ENCODE assay signal across 20 cellular contexts in the genomic region with DNA sequence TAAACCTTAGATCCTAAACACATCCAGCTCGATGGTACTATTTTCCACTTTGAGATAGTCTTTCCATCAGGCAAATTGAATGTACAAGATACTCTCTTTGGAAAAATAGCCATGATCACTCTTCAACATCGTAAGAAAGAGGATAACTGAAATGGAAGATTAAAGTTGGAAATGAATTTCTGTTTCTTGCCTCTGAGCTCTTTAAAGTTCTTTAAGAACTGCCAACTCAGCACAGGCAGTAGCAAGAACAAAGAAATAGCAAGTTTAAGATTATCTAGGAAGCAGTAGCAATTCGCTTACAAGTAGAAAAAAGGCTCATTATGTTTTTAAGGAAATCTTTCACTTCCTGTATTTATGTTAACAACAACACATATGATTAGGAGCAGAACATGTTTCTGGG.
"Had no signal": no experiment of that assay in that cellular context is flagged by ENCODE, and none has a peak within 500 bp of the region (broad histone marks: within the 10 kb centered on the region; RNA-seq: fewer than 3 reads in every experiment).

No MANE protein-coding gene starts in this region.

- H3K9me3 Mint-ChIP-seq: activated CD4-positive, alpha-beta memory T cell treated with anti-CD3 and anti-CD28 coated beads for 36 hours; activated CD4-positive, alpha-beta T cell treated with anti-CD3 and anti-CD28 coated beads, Interleukin-2, amount 10 ng/mL, durations not matched to agents 7 days and 5 days; activated naive CD4-positive, alpha-beta T cell treated with anti-CD3 and anti-CD28 coated beads for 36 hours; activated T-cell treated with anti-CD3 and anti-CD28 coated beads, Interleukin-2, amount 50 U/mL, for 4 hours had no signal

- H3K4me1 Mint-ChIP-seq: activated CD4-positive, alpha-beta T cell treated with anti-CD3 and anti-CD28 coated beads, Interleukin-2, amount 10 ng/mL, durations not matched to agents 7 days and 5 days had no signal

- H3K4me3 Mint-ChIP-seq: activated CD4-positive, alpha-beta memory T cell treated with anti-CD3 and anti-CD28 coated beads for 36 hours; activated CD4-positive, alpha-beta T cell treated with anti-CD3 and anti-CD28 coated beads, Interleukin-2, amount 10 ng/mL, durations not matched to agents 7 days and 5 days; activated naive CD4-positive, alpha-beta T cell treated with anti-CD3 and anti-CD28 coated beads for 36 hours; activated naive CD8-positive, alpha-beta T cell; activated T-cell treated with anti-CD3 and anti-CD28 coated beads, Interleukin-2, amount 50 U/mL, for 4 hours had no signal

- H3K9me3 ChIP-seq: Peyer's patch had no signal

- H3K27ac Mint-ChIP-seq: activated CD4-positive, alpha-beta memory T cell treated with anti-CD3 and anti-CD28 coated beads for 36 hours; activated CD4-positive, alpha-beta T cell treated with anti-CD3 and anti-CD28 coated beads, Interleukin-2, amount 10 ng/mL, durations not matched to agents 7 days and 5 days; activated naive CD4-positive, alpha-beta T cell treated with anti-CD3 and anti-CD28 coated beads for 36 hours; activated naive CD8-positive, alpha-beta T cell had no signal

- H3K4me3 ChIP-seq: Peyer's patch had no signal

- DNase-seq: activated CD4-positive, alpha-beta memory T cell treated with anti-CD3 and anti-CD28 coated beads for 36 hours; activated CD4-positive, alpha-beta T cell treated with anti-CD3 and anti-CD28 coated beads, Interleukin-2, amount 10 ng/mL, durations not matched to agents 7 days and 5 days; activated CD4-positive, CD25-positive, alpha-beta regulatory T cell; activated CD8-positive, alpha-beta memory T cell treated with anti-CD3 and anti-CD28 coated beads for 24 hours; activated gamma-delta T cell; activated naive CD4-positive, alpha-beta T cell treated with anti-CD3 and anti-CD28 coated beads for 36 hours; activated T-cell treated with anti-CD3 and anti-CD28 coated beads, Interleukin-2, amount 50 U/mL, for 4 hours; cerebellar nuclear complex; KG1; NCI-H1105 treated with DMSO at 0.1 percent for 48 hours; NCI-H1436 treated with DMSO at 0.1 percent for 48 hours; NCI-H187; NCI-H2081 treated with DMSO at 0.1 percent for 48 hours; NCI-H446; NCI-H524; Peyer's patch; SHP77 treated with DMSO at 0.1 percent for 48 hours; T-helper 1 cell had no signal

- H3K27ac ChIP-seq: Peyer's patch, VCaP had no signal

- ATAC-seq: activated T-cell treated with anti-CD3 and anti-CD28 coated beads, Interleukin-2, amount 50 U/mL, for 4 hours had no signal

- H3K4me1 ChIP-seq: Peyer's patch had no signal

- H3K27me3 ChIP-seq: Peyer's patch had no signal

- H3K36me3 Mint-ChIP-seq: activated CD4-positive, alpha-beta memory T cell treated with anti-CD3 and anti-CD28 coated beads for 36 hours; activated naive CD8-positive, alpha-beta T cell had no signal
